In the genomic region with DNA sequence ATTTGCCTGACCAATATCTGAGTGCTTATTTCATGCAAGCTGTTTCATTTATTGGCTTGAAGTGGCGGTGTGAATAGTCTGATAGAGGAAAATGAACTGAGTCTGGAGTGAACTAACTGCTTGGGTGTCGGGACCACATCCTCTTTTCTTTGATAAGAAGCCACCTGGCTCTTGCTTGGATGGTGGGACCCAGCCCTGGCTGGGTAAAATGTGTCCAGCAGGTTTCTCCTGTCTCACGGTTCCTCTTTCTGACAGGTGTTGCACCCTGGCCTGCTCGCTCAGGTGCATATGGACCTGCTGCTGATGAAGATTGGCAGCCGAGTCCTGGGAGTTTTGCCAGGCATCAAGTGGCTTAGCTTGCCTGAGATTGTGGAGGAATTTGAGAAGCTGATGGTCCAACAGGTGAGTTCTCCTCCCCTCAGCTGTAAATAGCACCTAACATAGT, we compare ENCODE assay signal across 1 cellular context.
TF ChIP-seq lines count a peak whose summit lies in the region.

No MANE protein-coding gene starts in this region.

TF ChIP-seq in IMR-90, 13 proteins besides CTCF, POLR2A, EP300 and RAD21:
- TF ChIP-seq, protein P1, sequence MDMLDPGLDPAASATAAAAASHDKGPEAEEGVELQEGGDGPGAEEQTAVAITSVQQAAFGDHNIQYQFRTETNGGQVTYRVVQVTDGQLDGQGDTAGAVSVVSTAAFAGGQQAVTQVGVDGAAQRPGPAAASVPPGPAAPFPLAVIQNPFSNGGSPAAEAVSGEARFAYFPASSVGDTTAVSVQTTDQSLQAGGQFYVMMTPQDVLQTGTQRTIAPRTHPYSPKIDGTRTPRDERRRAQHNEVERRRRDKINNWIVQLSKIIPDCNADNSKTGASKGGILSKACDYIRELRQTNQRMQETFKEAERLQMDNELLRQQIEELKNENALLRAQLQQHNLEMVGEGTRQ (IDR thresholded peaks at IDR 0.05; ENCODE audit: low read depth, low read length) = no peak
- no peak for TF ChIP-seq MAFK (IDR thresholded peaks at IDR 0.05; ENCODE audit: low read depth, low read length)
- TF ChIP-seq NFE2L2 (IDR thresholded peaks at IDR 0.05; ENCODE audit: low read depth, low read length) = no peak
- TF ChIP-seq FOS (IDR thresholded peaks at IDR 0.05; ENCODE audit: low read depth, low read length) = no peak
- no peak for TF ChIP-seq RCOR1 (IDR thresholded peaks at IDR 0.05; ENCODE audit: insufficient replicate concordance, low read length)
- no peak for TF ChIP-seq MXI1 (IDR thresholded peaks at IDR 0.05; ENCODE audit: borderline replicate concordance, low read depth, low read length)
- no peak for TF ChIP-seq SMC3 (IDR thresholded peaks at IDR 0.05; ENCODE audit: low read depth, low read length)
- no peak for TF ChIP-seq ELK1 (IDR thresholded peaks at IDR 0.05; ENCODE audit: borderline replicate concordance, low read depth, low read length)
- no peak for TF ChIP-seq CHD1 (IDR thresholded peaks at IDR 0.05; ENCODE audit: low read depth, low read length)
